1 cellular context compared by ENCODE assay signal in the genomic region with DNA sequence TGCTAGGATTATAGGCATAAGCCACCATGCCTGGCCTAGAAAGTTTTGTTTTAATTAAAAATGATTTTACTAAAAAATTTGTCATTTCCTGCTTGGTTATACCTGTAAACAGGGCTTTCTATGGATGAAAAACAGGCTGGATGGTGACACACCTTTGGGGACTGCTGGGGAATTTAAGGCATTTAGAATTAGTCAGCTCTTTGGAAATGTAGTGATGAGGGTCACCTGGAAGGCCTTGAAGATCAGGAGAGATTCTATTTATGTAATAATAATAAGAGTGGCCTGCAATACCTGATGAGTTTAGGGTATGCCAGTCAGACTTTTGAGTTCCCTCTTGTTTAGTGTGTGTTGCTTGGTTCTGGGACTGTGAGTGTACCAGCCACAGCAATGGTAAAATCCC.
TF ChIP-seq lines count a peak whose summit lies in the region.

No MANE protein-coding gene starts in this region.

TF ChIP-seq in HCT116, 20 proteins besides CTCF, POLR2A, EP300 and RAD21 (continued from another document):
- TF ChIP-seq, protein P1, sequence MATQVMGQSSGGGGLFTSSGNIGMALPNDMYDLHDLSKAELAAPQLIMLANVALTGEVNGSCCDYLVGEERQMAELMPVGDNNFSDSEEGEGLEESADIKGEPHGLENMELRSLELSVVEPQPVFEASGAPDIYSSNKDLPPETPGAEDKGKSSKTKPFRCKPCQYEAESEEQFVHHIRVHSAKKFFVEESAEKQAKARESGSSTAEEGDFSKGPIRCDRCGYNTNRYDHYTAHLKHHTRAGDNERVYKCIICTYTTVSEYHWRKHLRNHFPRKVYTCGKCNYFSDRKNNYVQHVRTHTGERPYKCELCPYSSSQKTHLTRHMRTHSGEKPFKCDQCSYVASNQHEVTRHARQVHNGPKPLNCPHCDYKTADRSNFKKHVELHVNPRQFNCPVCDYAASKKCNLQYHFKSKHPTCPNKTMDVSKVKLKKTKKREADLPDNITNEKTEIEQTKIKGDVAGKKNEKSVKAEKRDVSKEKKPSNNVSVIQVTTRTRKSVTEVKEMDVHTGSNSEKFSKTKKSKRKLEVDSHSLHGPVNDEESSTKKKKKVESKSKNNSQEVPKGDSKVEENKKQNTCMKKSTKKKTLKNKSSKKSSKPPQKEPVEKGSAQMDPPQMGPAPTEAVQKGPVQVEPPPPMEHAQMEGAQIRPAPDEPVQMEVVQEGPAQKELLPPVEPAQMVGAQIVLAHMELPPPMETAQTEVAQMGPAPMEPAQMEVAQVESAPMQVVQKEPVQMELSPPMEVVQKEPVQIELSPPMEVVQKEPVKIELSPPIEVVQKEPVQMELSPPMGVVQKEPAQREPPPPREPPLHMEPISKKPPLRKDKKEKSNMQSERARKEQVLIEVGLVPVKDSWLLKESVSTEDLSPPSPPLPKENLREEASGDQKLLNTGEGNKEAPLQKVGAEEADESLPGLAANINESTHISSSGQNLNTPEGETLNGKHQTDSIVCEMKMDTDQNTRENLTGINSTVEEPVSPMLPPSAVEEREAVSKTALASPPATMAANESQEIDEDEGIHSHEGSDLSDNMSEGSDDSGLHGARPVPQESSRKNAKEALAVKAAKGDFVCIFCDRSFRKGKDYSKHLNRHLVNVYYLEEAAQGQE (IDR thresholded peaks at IDR 0.05; ENCODE audit: low read depth), result no peak
- TF ChIP-seq CBX3 (IDR thresholded peaks at IDR 0.05; ENCODE audit: low read depth) (no peak), ZNF274 (IDR thresholded peaks at IDR 0.05; ENCODE audit: low read depth, low read length) (no peak), SRF (IDR thresholded peaks at IDR 0.05; ENCODE audit: low read depth) (no peak), EGR1 (IDR thresholded peaks at IDR 0.05; ENCODE audit: low read depth) (no peak), CEBPB (IDR thresholded peaks at IDR 0.05; ENCODE audit: low read depth) (no peak), ELF1 (IDR thresholded peaks at IDR 0.05; ENCODE audit: borderline replicate concordance, low read depth) (no peak), YY1 (IDR thresholded peaks at IDR 0.05; ENCODE audit: extremely low read depth, insufficient replicate concordance, low read depth, low read length) (no peak), POLR2AphosphoS5 (IDR thresholded peaks at IDR 0.05; ENCODE audit: low read depth, low read length) (no peak), ZFX (IDR thresholded peaks at IDR 0.05) (no peak), SP1 (IDR thresholded peaks at IDR 0.05; ENCODE audit: low read depth) (no peak), JUND (IDR thresholded peaks at IDR 0.05) (no peak), TCF7L2 (IDR thresholded peaks at IDR 0.05; ENCODE audit: borderline replicate concordance, extremely low read depth, insufficient read depth, insufficient read length) (no peak)
